ENCODE assay signal across 22 cellular contexts in genomic region chr1:190019717-190020116, GRCh38.
"Had no signal": no experiment of that assay in that cellular context is flagged by ENCODE, and none has a peak within 500 bp of the region (broad histone marks: within the 10 kb centered on the region; RNA-seq: fewer than 3 reads in every experiment).

No MANE protein-coding gene starts in this region.

- H3K27ac ChIP-seq: brain microvascular endothelial cell, esophagus muscularis mucosa, heart right ventricle, thyroid gland, uterus had no signal

- H3K9me3 Mint-ChIP-seq: nephron progenitor cell had no signal

- H3K27ac Mint-ChIP-seq: immature natural killer cell, nephron progenitor cell had no signal

- H3K4me1 Mint-ChIP-seq: immature natural killer cell, nephron progenitor cell had no signal

- H3K9me3 ChIP-seq: esophagus muscularis mucosa, thyroid gland, uterus had no signal

- H3K4me3 ChIP-seq: esophagus muscularis mucosa, heart right ventricle, thyroid gland, uterus had no signal

- H3K27me3 ChIP-seq: brain microvascular endothelial cell, esophagus muscularis mucosa, heart right ventricle, thyroid gland, uterus had no signal

- H3K4me3 Mint-ChIP-seq: immature natural killer cell, nephron progenitor cell had no signal

- H3K36me3 ChIP-seq: brain microvascular endothelial cell, esophagus muscularis mucosa, heart right ventricle, thyroid gland, uterus had no signal

- DNase-seq: activated CD4-positive, alpha-beta T cell treated with anti-CD3 and anti-CD28 coated beads, Interleukin-2, amount 50 U/mL, for 1 hour; activated CD4-positive, CD25-positive, alpha-beta regulatory T cell treated with anti-CD3 and anti-CD28 coated beads, Interleukin-2, amount 50 U/mL, for 72 hours; activated CD8-positive, alpha-beta memory T cell treated with anti-CD3 and anti-CD28 coated beads, Interleukin-2, amount 50 U/mL, for 48 hours; activated effector memory CD4-positive, alpha-beta T cell treated with Interleukin-2 at 50 U/mL for 16 hours; activated naive CD4-positive, alpha-beta T cell treated with anti-CD3 and anti-CD28 coated beads, Interleukin-2, amount 50 U/mL, for 16 hours; activated T-cell treated with anti-CD3 and anti-CD28 coated beads, Interleukin-2, amount 50 U/mL, for 48 hours; aorta; brain microvascular endothelial cell; effector CD4-positive, alpha-beta T cell; heart right ventricle; immature natural killer cell; kidney glomerular epithelial cell; left ventricle myocardium superior; nephron progenitor cell; nucleus accumbens; stimulated activated CD4-positive, alpha-beta T cell treated with anti-CD3 and anti-CD28 coated beads, Interleukin-12 subunit alpha, Interleukin-12 subunit beta, amount 100 ng/mL, for 4 hours; stimulated activated CD4-positive, alpha-beta T cell treated with anti-CD3 and anti-CD28 coated beads, Interleukin-1b, Interleukin-23, amount 100 ng/mL, for 48 hours; stimulated activated CD8-positive, alpha-beta memory T cell treated with anti-CD3 and anti-CD28 coated beads, Interleukin-4, amount 100 ng/mL, for 48 hours; stimulated activated naive CD4-positive, alpha-beta T cell treated with Interleukin-2 at 50 U/mL for 16 hours; thyroid gland; uterus had no signal

- H3K4me1 ChIP-seq: esophagus muscularis mucosa, heart right ventricle, thyroid gland, uterus had no signal
